In the genomic region with DNA sequence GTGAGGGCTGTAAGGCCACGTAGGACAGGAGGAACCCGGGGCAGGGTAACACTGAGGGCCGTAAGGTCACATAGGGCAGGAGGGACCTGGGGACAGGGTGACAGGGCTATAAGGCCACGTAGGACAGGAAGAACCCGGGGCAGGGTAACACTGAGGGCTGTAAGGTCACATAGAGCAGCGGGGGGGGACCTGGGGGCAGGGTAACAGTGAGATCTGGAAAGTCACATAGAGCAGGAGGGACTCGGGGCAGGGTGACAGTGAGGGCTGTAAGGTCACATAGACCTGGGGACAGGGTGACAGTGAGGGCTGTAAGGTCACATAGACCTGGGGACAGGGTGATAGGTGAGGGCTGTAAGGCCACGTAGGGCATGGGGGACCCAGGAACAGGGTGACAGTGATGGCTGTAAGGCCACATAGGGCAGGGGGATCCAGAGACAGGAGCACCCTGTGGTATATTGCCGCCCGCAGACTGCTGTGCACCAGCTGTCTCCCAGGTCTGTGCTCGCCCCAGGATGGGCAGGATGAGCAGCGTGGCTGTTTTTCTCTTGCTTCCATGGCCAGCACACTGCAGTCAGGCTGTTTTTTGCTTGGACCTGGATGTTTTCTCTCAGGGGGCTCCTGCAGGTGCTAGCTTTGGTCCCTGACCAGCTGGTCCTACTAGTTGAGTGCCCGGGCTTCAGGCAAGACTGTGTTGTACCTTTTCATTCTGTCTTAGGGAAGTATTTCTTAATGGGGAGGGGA, we compare ENCODE assay signal across 14 cellular contexts. TPM values are rescaled to one million over a fixed set of nuclear protein-coding genes. Genes with fewer than 3 reads are reported as not detected.
DNase-seq lines count a peak whose midpoint lies in the region; ATAC-seq, FAIRE-seq and TF ChIP-seq lines count a peak whose summit lies in the region.
"Had no signal": no experiment of that assay in that cellular context is flagged by ENCODE, and none has a peak within 500 bp of the region (broad histone marks: within the 10 kb centered on the region; RNA-seq: fewer than 3 reads in every experiment).

No MANE protein-coding gene starts in this region.

- H3K4me1 ChIP-seq in A549 (peaks cover 36% of the 10 kb centered on the region), esophagus muscularis mucosa (peaks cover 44 to 56% (median 54%) of the 10 kb centered on the region in 4 donors), HAP-1 (peaks cover 3% of the 10 kb centered on the region)

- TF ChIP-seq RAD21 in A549 (conservative IDR thresholded peaks at IDR 0.05 in 1 of 2, IDR thresholded peaks at IDR 0.05 in 1 of 2): no peak

- H3K27ac ChIP-seq in A549: peak overlapping the region; percentile 74 to 89
- H3K27ac ChIP-seq in esophagus muscularis mucosa (replicated peaks in 1 of 4): peak overlapping the region; percentile 73 to 88 (median 82)
- H3K27ac ChIP-seq: SK-N-MC had no signal

- no peak for DNase-seq in A549 (ENCODE audit: low read depth in 1 of 2, low spot score in 1 of 2)
- peak; percentile 19 for DNase-seq in NCI-H2171 (lab: John Stamatoyannopoulos, UW)
- no peak for DNase-seq in esophagus muscularis mucosa (ENCODE audit: extremely low spot score)
- DNase-seq in posterior vena cava (ENCODE audit: low spot score): peak; percentile 75
- DNase-seq in SKM-1 treated with dmso at 0.1 percent for 144 hours (lab: John Stamatoyannopoulos, UW; ENCODE audit: unreplicated experiment): no peak
- no peak for DNase-seq in HAP-1 (ENCODE audit: low spot score in 2 of 2)
- DNase-seq: NCI-H1694, NCI-H774 had no signal

- no peak overlapping the region for H3K4me3 ChIP-seq in A549
- H3K4me3 ChIP-seq in esophagus muscularis mucosa: no peak overlapping the region
- H3K4me3 ChIP-seq in HAP-1: no peak overlapping the region
- H3K4me3 ChIP-seq: BLaER1 treated with 17β-estradiol and CSF1 and Interleukin-3, amounts not matched to agents 10 nM and 100 nM had no signal

- CTCF ChIA-PET in A549 (lab: Yijun Ruan, JAX): interaction anchor here (0.6 to 4.7 kb wide), 4 partner anchors 13 to 268 kb away, joined by 4 to 20 read pairs (median 11); no protein-coding TSS in a partner anchor

- ATAC-seq in A549 (peak in 1 of 2 experiments; percentile 16; a peak in 3 of 6 replicates), HG02588 (IDR thresholded peaks at IDR 0.05; ENCODE audit: unreplicated experiment) (no peak), GM18517 (IDR thresholded peaks at IDR 0.05; ENCODE audit: unreplicated experiment) (no peak)
- ATAC-seq: left colon had no signal

- POLR2A ChIA-PET in A549 (lab: Yijun Ruan, JAX): no interaction called here

- intact Hi-C loops in esophagus muscularis mucosa (cut with DNase I): loop anchor here (2.0 to 5.0 kb wide), 2 partner anchors 57 to 111 kb away; no protein-coding TSS in a partner anchor
- intact Hi-C loops in posterior vena cava (cut with DNase I): loop anchor here (5.0 to 10.0 kb wide), 2 partner anchors 109 to 267 kb away; a partner anchor contains a TSS

- TF ChIP-seq CTCF in A549 (IDR thresholded peaks at IDR 0.05) (no peak), esophagus muscularis mucosa (IDR thresholded peaks at IDR 0.05) (no peak)

- no peak for FAIRE-seq in A549 (lab: Jason Lieb, UNC)
- FAIRE-seq: GM18507 had no signal

- in situ Hi-C loops in HAP-1 (cut with MboI; ENCODE audit: low sequenced_read_pairs): loop anchor here (10.0 to 25.0 kb wide), 2 partner anchors 269 to 407 kb away; no protein-coding TSS in a partner anchor

- H3K27me3 ChIP-seq in esophagus muscularis mucosa: no peaks in the 10 kb centered on the region
- no peaks in the 10 kb centered on the region for H3K27me3 ChIP-seq in HAP-1 (ENCODE audit: low read depth)
- H3K27me3 ChIP-seq: BLaER1 treated with 17β-estradiol and CSF1 and Interleukin-3, amounts not matched to agents 10 nM and 100 nM had no signal

- TF ChIP-seq POLR2A in A549 (IDR thresholded peaks at IDR 0.05; ENCODE audit: low read length) (no peak), esophagus muscularis mucosa (IDR thresholded peaks at IDR 0.05; ENCODE audit: low read depth) (no peak)

- H3K36me3 ChIP-seq in esophagus muscularis mucosa: no peaks in the 10 kb centered on the region
- H3K36me3 ChIP-seq in HAP-1 (replicated peaks): no peaks in the 10 kb centered on the region

- H3K9me3 ChIP-seq in A549 (no peaks in the 10 kb centered on the region), esophagus muscularis mucosa (no peaks in the 10 kb centered on the region), HAP-1 (no peaks in the 10 kb centered on the region)
- H3K9me3 ChIP-seq: BLaER1 treated with 17β-estradiol and CSF1 and Interleukin-3, amounts not matched to agents 10 nM and 100 nM had no signal

- H3K4me2 ChIP-seq in A549: peak overlapping the region; percentile 64; the same call in 1 of the 3 replicates

- 75% methylated on average over 9 of the region's 13 CpGs for WGBS in A549 (ENCODE audit: missing lambda C conversion rate)
- 85% methylated on average over 9 of the region's 13 CpGs for WGBS in esophagus muscularis mucosa

- TF ChIP-seq EP300 in A549 (IDR thresholded peaks at IDR 0.05) (no peak), esophagus muscularis mucosa (IDR thresholded peaks at IDR 0.05) (no peak)

TF ChIP-seq in A549, 52 proteins besides CTCF, POLR2A, EP300 and RAD21:
- TF ChIP-seq CHD4 (IDR thresholded peaks at IDR 0.05; ENCODE audit: borderline replicate concordance) (no peak), JUN (IDR thresholded peaks at IDR 0.05) (no peak), FOXS1 (CRISPR knock-in tag; IDR thresholded peaks at IDR 0.05) (no peak), ZSCAN20 (CRISPR knock-in tag; IDR thresholded peaks at IDR 0.05) (no peak), RNF2 (IDR thresholded peaks at IDR 0.05; ENCODE audit: borderline replicate concordance, low read depth) (no peak), HOXB13 (CRISPR knock-in tag; IDR thresholded peaks at IDR 0.05; ENCODE audit: low read depth) (no peak), RFX5 (IDR thresholded peaks at IDR 0.05) (no peak), CBX8 (IDR thresholded peaks at IDR 0.05) (no peak)
- TF ChIP-seq, protein P1, sequence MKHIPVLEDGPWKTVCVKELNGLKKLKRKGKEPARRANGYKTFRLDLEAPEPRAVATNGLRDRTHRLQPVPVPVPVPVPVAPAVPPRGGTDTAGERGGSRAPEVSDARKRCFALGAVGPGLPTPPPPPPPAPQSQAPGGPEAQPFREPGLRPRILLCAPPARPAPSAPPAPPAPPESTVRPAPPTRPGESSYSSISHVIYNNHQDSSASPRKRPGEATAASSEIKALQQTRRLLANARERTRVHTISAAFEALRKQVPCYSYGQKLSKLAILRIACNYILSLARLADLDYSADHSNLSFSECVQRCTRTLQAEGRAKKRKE (CRISPR knock-in tag; IDR thresholded peaks at IDR 0.05; ENCODE audit: low read depth): no peak
- TF ChIP-seq, protein P2, sequence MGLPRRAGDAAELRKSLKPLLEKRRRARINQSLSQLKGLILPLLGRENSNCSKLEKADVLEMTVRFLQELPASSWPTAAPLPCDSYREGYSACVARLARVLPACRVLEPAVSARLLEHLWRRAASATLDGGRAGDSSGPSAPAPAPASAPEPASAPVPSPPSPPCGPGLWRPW (IDR thresholded peaks at IDR 0.05): no peak

RNA-seq across cellular contexts. Expression of a gene that starts 55.7 kb away (rescaled TPM):
- 0.63 and 1.1 TPM in 2 replicates for polyA plus RNA-seq in A549 (2011; rRNA removed)
- polyA plus RNA-seq in A549 (2012; cell fraction: cytosol; rRNA removed): 0.49 TPM in 2 replicates
- 0.31 and 0.50 TPM in 2 replicates for polyA plus RNA-seq in A549 (2012; cell fraction: nucleus; rRNA removed)
- polyA plus RNA-seq in A549 (2017; fragmentation: RNase III; extraction: RNeasy Plus Mini Kit Qiagen cat#74134 plus additional on column Dnase treatment): 0.89 to 1.0 TPM (median 0.92 TPM) in 3 replicates
- 0.66 and 0.68 TPM in 2 replicates for polyA minus RNA-seq in A549 (2011; rRNA and poly(A)+ RNA removed)
- 10 to 100 TPM in 1 of 4 donors, 1 to 10 TPM in 3; 4.8 to 10.1 (median 7.6) TPM for total RNA-seq in esophagus muscularis mucosa
- total RNA-seq in posterior vena cava: 1 to 10 TPM; 2.0 to 6.5 TPM

Comparison
In these comparisons a context has a peak if more than half of its experiments do, and no peak if none do; other contexts are left out.
1. DNase-seq: peak in NCI-H2171 (single experiment) and posterior vena cava (single experiment); none in A549 (0 of 2), esophagus muscularis mucosa (single experiment), SKM-1 treated with dmso at 0.1 percent for 144 hours (single experiment) and HAP-1 (0 of 2).